8 cellular contexts compared by ENCODE assay signal in genomic region chr11:128886401-128887119, GRCh38. TPM values are rescaled to one million over a fixed set of nuclear protein-coding genes. Genes with fewer than 3 reads are reported as not detected.
A peak's percentile ranks its signal among the peaks of the same experiment; 100 is the strongest.
DNase-seq lines count a peak whose midpoint lies in the region; ATAC-seq and TF ChIP-seq lines count a peak whose summit lies in the region.
"Had no signal": no experiment of that assay in that cellular context is flagged by ENCODE, and none has a peak within 500 bp of the region (broad histone marks: within the 10 kb centered on the region; RNA-seq: fewer than 3 reads in every experiment).

No MANE protein-coding gene starts in this region.

- H3K27me3 ChIP-seq in esophagus muscularis mucosa = peaks cover 0 to 52% (median 8%) of the 10 kb centered on the region in 4 donors

- H3K4me1 Mint-ChIP-seq in natural killer cell treated with Interleukin-12 subunit alpha and Interleukin-12 subunit beta and Interleukin-15 and Interleukin-18, amount 100 ng/mL, for 72 hours (ENCODE audit: low read depth in 2 of 2) = peaks cover 21 to 27% of the 10 kb centered on the region in 2 donors

- no peak overlapping the region for H3K27ac Mint-ChIP-seq in natural killer cell treated with Interleukin-12 subunit alpha and Interleukin-12 subunit beta and Interleukin-15 and Interleukin-18, amount 100 ng/mL, for 72 hours

- H3K4me3 ChIP-seq in NB4 (ENCODE audit: low read depth, low read length) = no peak overlapping the region
- no peak overlapping the region for H3K4me3 ChIP-seq in astrocyte of the cerebellum (ENCODE audit: low read depth, low read length)
- H3K4me3 ChIP-seq in esophagus muscularis mucosa = no peak overlapping the region

- no peaks in the 10 kb centered on the region for H3K36me3 Mint-ChIP-seq in natural killer cell treated with Interleukin-12 subunit alpha and Interleukin-12 subunit beta and Interleukin-15 and Interleukin-18, amount 100 ng/mL, for 72 hours

- ATAC-seq in GM18502 (IDR thresholded peaks at IDR 0.05; ENCODE audit: poor library complexity, unreplicated experiment) = peak; percentile 62
- ATAC-seq in natural killer cell treated with Interleukin-12 subunit alpha and Interleukin-12 subunit beta and Interleukin-15 and Interleukin-18, amount 100 ng/mL, for 72 hours = peak in 1 of 2 donors; percentile 31
- ATAC-seq in GM21423 (IDR thresholded peaks at IDR 0.05; ENCODE audit: unreplicated experiment) = no peak

- WGBS in esophagus muscularis mucosa = 56% methylated on average over 5 of the region's 5 CpGs

- DNase-seq in NB4 (ENCODE audit: low read depth) = peak; percentile 66
- DNase-seq in astrocyte of the cerebellum (ENCODE audit: low read depth) = no peak
- DNase-seq in natural killer cell treated with Interleukin-12 subunit alpha and Interleukin-12 subunit beta and Interleukin-15 and Interleukin-18, amount 100 ng/mL, for 72 hours (ENCODE audit: low spot score) = no peak
- no peak for DNase-seq in esophagus muscularis mucosa (ENCODE audit: extremely low spot score)
- DNase-seq in activated T-cell treated with anti-CD3 and anti-CD28 coated beads for 4 hours = no peak

- H3K9me3 ChIP-seq in esophagus muscularis mucosa = no peaks in the 10 kb centered on the region

- no peak for TF ChIP-seq EP300 in esophagus muscularis mucosa (IDR thresholded peaks at IDR 0.05)

- H3K9me3 Mint-ChIP-seq in natural killer cell treated with Interleukin-12 subunit alpha and Interleukin-12 subunit beta and Interleukin-15 and Interleukin-18, amount 100 ng/mL, for 72 hours = no peaks in the 10 kb centered on the region

- intact Hi-C loops in esophagus muscularis mucosa (cut with DNase I) = loop anchor here (10.0 kb wide), 1 partner anchor 448 kb away; no protein-coding TSS in a partner anchor

- TF ChIP-seq POLR2A in NB4 (IDR thresholded peaks at IDR 0.05; ENCODE audit: extremely low read depth, insufficient read length) (no peak), esophagus muscularis mucosa (IDR thresholded peaks at IDR 0.05; ENCODE audit: low read depth) (no peak)

- peaks cover 50 to 77% of the 10 kb centered on the region in 2 donors for H3K27me3 Mint-ChIP-seq in natural killer cell treated with Interleukin-12 subunit alpha and Interleukin-12 subunit beta and Interleukin-15 and Interleukin-18, amount 100 ng/mL, for 72 hours

- in situ Hi-C loops in astrocyte of the cerebellum (cut with HindIII; ENCODE audit: low sequenced_read_pairs) = loop anchor here (25.0 kb wide), 1 partner anchor 451 kb away; no protein-coding TSS in a partner anchor

- H3K27ac ChIP-seq in esophagus muscularis mucosa (replicated peaks in 1 of 4) = no peak overlapping the region

- TF ChIP-seq CTCF in NB4 (IDR thresholded peaks at IDR 0.05; ENCODE audit: low read depth, low read length) = peak; percentile 52
- peak; percentile 35 for TF ChIP-seq CTCF in astrocyte of the cerebellum (IDR thresholded peaks at IDR 0.05; ENCODE audit: low read depth, low read length, missing control alignments)
- no peak for TF ChIP-seq CTCF in esophagus muscularis mucosa (IDR thresholded peaks at IDR 0.05)

- H3K36me3 ChIP-seq in esophagus muscularis mucosa = no peaks in the 10 kb centered on the region

- H3K4me3 Mint-ChIP-seq in natural killer cell treated with Interleukin-12 subunit alpha and Interleukin-12 subunit beta and Interleukin-15 and Interleukin-18, amount 100 ng/mL, for 72 hours = peak overlapping the region; percentile 3

- H3K4me1 ChIP-seq in esophagus muscularis mucosa = peaks cover 7 to 18% (median 17%) of the 10 kb centered on the region in 4 donors

RNA-seq across cellular contexts. Expression of gene KCNJ5, which starts 4.6 kb away (rescaled TPM):
- total RNA-seq in natural killer cell treated with Interleukin-12 subunit alpha and Interleukin-12 subunit beta and Interleukin-15 and Interleukin-18, amount 100 ng/mL, for 72 hours = not detected
- total RNA-seq in esophagus muscularis mucosa = 1 to 10 TPM in 2 of 4 donors, under 1 TPM in 2; 0.80 to 3.8 (median 1.00) TPM

RNA-seq across cellular contexts. Expression of gene KCNJ1, which starts 19.5 kb away (rescaled TPM):
- not detected for total RNA-seq in natural killer cell treated with Interleukin-12 subunit alpha and Interleukin-12 subunit beta and Interleukin-15 and Interleukin-18, amount 100 ng/mL, for 72 hours
- not detected for total RNA-seq in esophagus muscularis mucosa

RNA-seq across cellular contexts. Expression of gene TP53AIP1, which starts 56.1 kb away (rescaled TPM):
- total RNA-seq in natural killer cell treated with Interleukin-12 subunit alpha and Interleukin-12 subunit beta and Interleukin-15 and Interleukin-18, amount 100 ng/mL, for 72 hours = not detected
- total RNA-seq in esophagus muscularis mucosa = under 1 TPM in 1 of 4 donors, not detected in 3; 0.57 TPM
- total RNA-seq: subcutaneous adipose tissue had no signal

Comparison
In these comparisons a context has a peak if more than half of its experiments do, and no peak if none do; other contexts are left out.
1. CTCF ChIP-seq: peak in NB4 (single experiment) and astrocyte of the cerebellum (single experiment); none in esophagus muscularis mucosa (0 of 3).